Comparison of ENCODE assay signal across 13 cellular contexts in genomic region chr2:144323946-144324345, GRCh38.
DNase-seq lines count a peak whose midpoint lies in the region; ATAC-seq, FAIRE-seq and TF ChIP-seq lines count a peak whose summit lies in the region.
"Had no signal": no experiment of that assay in that cellular context is flagged by ENCODE, and none has a peak within 500 bp of the region (broad histone marks: within the 10 kb centered on the region; RNA-seq: fewer than 3 reads in every experiment).

No MANE protein-coding gene starts in this region.

- H3K4me1 Mint-ChIP-seq in CD8-positive, alpha-beta T cell (ENCODE audit: low read depth): peaks cover 75% of the 10 kb centered on the region
- peaks cover 76% of the 10 kb centered on the region for H3K4me1 Mint-ChIP-seq in activated naive CD8-positive, alpha-beta T cell (ENCODE audit: low read depth)

- H3K4me3 Mint-ChIP-seq in CD8-positive, alpha-beta T cell: peak overlapping the region; percentile 57
- peak overlapping the region; percentile 73 for H3K4me3 Mint-ChIP-seq in activated naive CD8-positive, alpha-beta T cell

- H3K27me3 Mint-ChIP-seq in CD8-positive, alpha-beta T cell (ENCODE audit: low read depth): no peaks in the 10 kb centered on the region
- no peaks in the 10 kb centered on the region for H3K27me3 Mint-ChIP-seq in activated naive CD8-positive, alpha-beta T cell

- peaks cover 33% of the 10 kb centered on the region for H3K4me1 ChIP-seq in CD8-positive, alpha-beta T cell (ENCODE audit: insufficient read depth, low read length)

- H3K9me3 ChIP-seq in CD8-positive, alpha-beta T cell (ENCODE audit: low read length): no peaks in the 10 kb centered on the region

- CTCF ChIA-PET in CD8-positive, alpha-beta T cell (lab: Charles Lee): no interaction called here

- TF ChIP-seq CTCF in CD8-positive, alpha-beta T cell (IDR thresholded peaks at IDR 0.05): no peak

- DNase-seq in CD8-positive, alpha-beta T cell: no peak
- no peak for DNase-seq in GM19239 (ENCODE audit: insufficient read length, low spot score)
- no peak for DNase-seq in NCI-H345 (lab: John Stamatoyannopoulos, UW)
- DNase-seq in NOMO-1 (lab: John Stamatoyannopoulos, UW; ENCODE audit: unreplicated experiment in 2 of 2): no peak
- no peak for DNase-seq in middle frontal gyrus (ENCODE audit: extremely low spot score, low spot score)
- DNase-seq: NCI-H69; stimulated activated CD4-positive, alpha-beta T cell treated with anti-CD3 and anti-CD28 coated beads, Interleukin-2, amount 100 ng/mL, for 48 hours; WERI-Rb-1 had no signal

- H3K27me3 ChIP-seq in CD8-positive, alpha-beta T cell (ENCODE audit: insufficient read depth, low read length): no peaks in the 10 kb centered on the region

- peak overlapping the region; percentile 25 for H3K27ac ChIP-seq in CD8-positive, alpha-beta T cell (ENCODE audit: low read depth, low read length)
- H3K27ac ChIP-seq: C4-2B, WERI-Rb-1 had no signal

- no peak overlapping the region for H3K4me3 ChIP-seq in CD8-positive, alpha-beta T cell (ENCODE audit: low read depth, low read length)

- H3K27ac Mint-ChIP-seq in CD8-positive, alpha-beta T cell: peak overlapping the region; percentile 92
- H3K27ac Mint-ChIP-seq in activated naive CD8-positive, alpha-beta T cell: peak overlapping the region; percentile 98

- POLR2A ChIA-PET in CD8-positive, alpha-beta T cell (lab: Charles Lee): interaction anchor here (0.6 kb wide), 1 partner anchor 30 kb away, joined by 5 read pairs; no protein-coding TSS in a partner anchor

- ATAC-seq in CD8-positive, alpha-beta T cell: no peak
- ATAC-seq in HG03103 (IDR thresholded peaks at IDR 0.05; ENCODE audit: low read depth, unreplicated experiment) (peak; percentile 55), SK-N-SH treated with all-trans-retinoic acid at 6 μM for 48 hours (no peak)

- intact Hi-C loops in CD8-positive, alpha-beta T cell (cut with DNase I, micrococcal nuclease): loop anchor here (1.0 to 10.0 kb wide), 5 partner anchors 8 to 1199 kb away; partner anchors contain the start of gene ARHGAP15 (in 2 of the 2)

- H3K9me3 Mint-ChIP-seq in CD8-positive, alpha-beta T cell: no peaks in the 10 kb centered on the region
- H3K9me3 Mint-ChIP-seq in activated naive CD8-positive, alpha-beta T cell (ENCODE audit: low read depth): no peaks in the 10 kb centered on the region

- FAIRE-seq in GM19239 (lab: Jason Lieb, UNC): peak; percentile 94
- FAIRE-seq: HTR-8/SVneo had no signal

- peaks cover 5% of the 10 kb centered on the region for H3K36me3 Mint-ChIP-seq in CD8-positive, alpha-beta T cell
- peaks cover 18% of the 10 kb centered on the region for H3K36me3 Mint-ChIP-seq in activated naive CD8-positive, alpha-beta T cell

- no peaks in the 10 kb centered on the region for H3K36me3 ChIP-seq in CD8-positive, alpha-beta T cell (ENCODE audit: insufficient read depth, low read length)
- H3K36me3 ChIP-seq: WERI-Rb-1 had no signal

TF ChIP-seq in SK-N-SH treated with all-trans-retinoic acid at 6 μM for 48 hours, 23 proteins besides CTCF, POLR2A, EP300 and RAD21:
- TF ChIP-seq ZFP30 (CRISPR knock-in tag; IDR thresholded peaks at IDR 0.05) (no peak), ZFP3 (CRISPR knock-in tag; IDR thresholded peaks at IDR 0.05) (no peak), OSR1 (CRISPR knock-in tag; IDR thresholded peaks at IDR 0.05) (no peak), TOX (CRISPR knock-in tag; IDR thresholded peaks at IDR 0.05; ENCODE audit: borderline replicate concordance) (no peak), ARNTL (CRISPR knock-in tag; IDR thresholded peaks at IDR 0.05; ENCODE audit: borderline replicate concordance, low read depth) (no peak), PPARA (CRISPR knock-in tag; IDR thresholded peaks at IDR 0.05; ENCODE audit: borderline replicate concordance) (no peak), ZNF565 (CRISPR knock-in tag; conservative IDR thresholded peaks at IDR 0.05; ENCODE audit: low read depth) (no peak), CSRNP3 (CRISPR knock-in tag; IDR thresholded peaks at IDR 0.05) (no peak), TCF4 (CRISPR knock-in tag; IDR thresholded peaks at IDR 0.05; ENCODE audit: borderline replicate concordance) (no peak), ZC3H10 (CRISPR knock-in tag; IDR thresholded peaks at IDR 0.05) (no peak)
TF ChIP-seq in SK-N-SH treated with all-trans-retinoic acid at 6 μM for 48 hours: peak in this region for 0.
